1 cellular context compared by ENCODE assay signal in the genomic region with DNA sequence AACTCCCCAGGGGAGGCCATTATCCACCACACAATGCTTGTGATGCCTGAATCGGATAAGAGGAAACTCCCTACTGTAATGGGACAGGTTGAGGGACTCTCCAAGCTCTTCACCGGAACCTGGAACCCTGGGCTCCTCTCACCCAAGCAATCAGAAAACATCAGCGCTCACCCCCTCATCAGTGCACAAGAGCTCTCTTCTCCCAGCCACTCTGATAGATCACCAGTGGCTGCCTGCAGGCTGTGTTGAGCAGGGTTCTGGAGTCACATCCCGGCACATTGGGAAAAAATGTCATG.
A peak's percentile ranks its signal among the peaks of the same experiment; 100 is the strongest.
TF ChIP-seq lines count a peak whose summit lies in the region.

No MANE protein-coding gene starts in this region.

TF ChIP-seq in GM12878, 131 proteins besides CTCF, POLR2A, EP300 and RAD21 (continued from another document):
- TF ChIP-seq, protein P1, sequence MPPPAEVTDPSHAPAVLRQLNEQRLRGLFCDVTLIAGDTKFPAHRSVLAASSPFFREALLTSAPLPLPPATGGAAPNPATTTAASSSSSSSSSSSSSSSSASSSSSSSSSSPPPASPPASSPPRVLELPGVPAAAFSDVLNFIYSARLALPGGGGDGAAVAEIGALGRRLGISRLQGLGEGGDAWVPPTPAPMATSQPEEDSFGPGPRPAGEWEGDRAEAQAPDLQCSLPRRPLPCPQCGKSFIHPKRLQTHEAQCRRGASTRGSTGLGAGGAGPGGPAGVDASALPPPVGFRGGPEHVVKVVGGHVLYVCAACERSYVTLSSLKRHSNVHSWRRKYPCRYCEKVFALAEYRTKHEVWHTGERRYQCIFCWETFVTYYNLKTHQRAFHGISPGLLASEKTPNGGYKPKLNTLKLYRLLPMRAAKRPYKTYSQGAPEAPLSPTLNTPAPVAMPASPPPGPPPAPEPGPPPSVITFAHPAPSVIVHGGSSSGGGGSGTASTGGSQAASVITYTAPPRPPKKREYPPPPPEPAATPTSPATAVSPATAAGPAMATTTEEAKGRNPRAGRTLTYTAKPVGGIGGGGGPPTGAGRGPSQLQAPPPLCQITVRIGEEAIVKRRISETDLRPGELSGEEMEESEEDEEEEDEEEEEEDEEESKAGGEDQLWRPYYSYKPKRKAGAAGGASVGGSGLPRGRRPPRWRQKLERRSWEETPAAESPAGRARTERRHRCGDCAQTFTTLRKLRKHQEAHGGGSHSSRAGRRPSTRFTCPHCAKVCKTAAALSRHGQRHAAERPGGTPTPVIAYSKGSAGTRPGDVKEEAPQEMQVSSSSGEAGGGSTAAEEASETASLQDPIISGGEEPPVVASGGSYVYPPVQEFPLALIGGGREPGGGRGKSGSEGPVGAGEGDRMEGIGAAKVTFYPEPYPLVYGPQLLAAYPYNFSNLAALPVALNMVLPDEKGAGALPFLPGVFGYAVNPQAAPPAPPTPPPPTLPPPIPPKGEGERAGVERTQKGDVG (CRISPR knock-in tag; IDR thresholded peaks at IDR 0.05): no peak
- TF ChIP-seq ETV6 (conservative IDR thresholded peaks at IDR 0.05 in 1 of 2, IDR thresholded peaks at IDR 0.05 in 1 of 2; ENCODE audit: borderline replicate concordance in 1 of 2, low read depth in 1 of 2) (no peak), TCF12 (IDR thresholded peaks at IDR 0.05; ENCODE audit: low read depth, low read length) (no peak), ATF7 (IDR thresholded peaks at IDR 0.05; ENCODE audit: low read depth) (no peak), SMC3 (IDR thresholded peaks at IDR 0.05; ENCODE audit: borderline replicate concordance, low read length) (no peak), GATAD2B (conservative IDR thresholded peaks at IDR 0.05; ENCODE audit: low read depth) (no peak), DPF2 (IDR thresholded peaks at IDR 0.05) (no peak), ZSCAN29 (IDR thresholded peaks at IDR 0.05) (no peak), HDGF (IDR thresholded peaks at IDR 0.05) (no peak)
- TF ChIP-seq, protein P2, sequence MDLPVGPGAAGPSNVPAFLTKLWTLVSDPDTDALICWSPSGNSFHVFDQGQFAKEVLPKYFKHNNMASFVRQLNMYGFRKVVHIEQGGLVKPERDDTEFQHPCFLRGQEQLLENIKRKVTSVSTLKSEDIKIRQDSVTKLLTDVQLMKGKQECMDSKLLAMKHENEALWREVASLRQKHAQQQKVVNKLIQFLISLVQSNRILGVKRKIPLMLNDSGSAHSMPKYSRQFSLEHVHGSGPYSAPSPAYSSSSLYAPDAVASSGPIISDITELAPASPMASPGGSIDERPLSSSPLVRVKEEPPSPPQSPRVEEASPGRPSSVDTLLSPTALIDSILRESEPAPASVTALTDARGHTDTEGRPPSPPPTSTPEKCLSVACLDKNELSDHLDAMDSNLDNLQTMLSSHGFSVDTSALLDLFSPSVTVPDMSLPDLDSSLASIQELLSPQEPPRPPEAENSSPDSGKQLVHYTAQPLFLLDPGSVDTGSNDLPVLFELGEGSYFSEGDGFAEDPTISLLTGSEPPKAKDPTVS (IDR thresholded peaks at IDR 0.05; ENCODE audit: low read depth, low read length): no peak
- TF ChIP-seq, protein P3, sequence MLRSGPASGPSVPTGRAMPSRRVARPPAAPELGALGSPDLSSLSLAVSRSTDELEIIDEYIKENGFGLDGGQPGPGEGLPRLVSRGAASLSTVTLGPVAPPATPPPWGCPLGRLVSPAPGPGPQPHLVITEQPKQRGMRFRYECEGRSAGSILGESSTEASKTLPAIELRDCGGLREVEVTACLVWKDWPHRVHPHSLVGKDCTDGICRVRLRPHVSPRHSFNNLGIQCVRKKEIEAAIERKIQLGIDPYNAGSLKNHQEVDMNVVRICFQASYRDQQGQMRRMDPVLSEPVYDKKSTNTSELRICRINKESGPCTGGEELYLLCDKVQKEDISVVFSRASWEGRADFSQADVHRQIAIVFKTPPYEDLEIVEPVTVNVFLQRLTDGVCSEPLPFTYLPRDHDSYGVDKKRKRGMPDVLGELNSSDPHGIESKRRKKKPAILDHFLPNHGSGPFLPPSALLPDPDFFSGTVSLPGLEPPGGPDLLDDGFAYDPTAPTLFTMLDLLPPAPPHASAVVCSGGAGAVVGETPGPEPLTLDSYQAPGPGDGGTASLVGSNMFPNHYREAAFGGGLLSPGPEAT (IDR thresholded peaks at IDR 0.05; ENCODE audit: low read depth): peak; percentile 15; the same call in 1 of the 2 replicates
